Comparison of ENCODE assay signal across 21 cellular contexts in genomic region chr9:133443982-133444381, GRCh38. TPM values are rescaled to one million over a fixed set of nuclear protein-coding genes. Genes with fewer than 3 reads are reported as not detected.
A peak's percentile ranks its signal among the peaks of the same experiment; 100 is the strongest.
DNase-seq lines count a peak whose midpoint lies in the region; FAIRE-seq and TF ChIP-seq lines count a peak whose summit lies in the region.
"Had no signal": no experiment of that assay in that cellular context is flagged by ENCODE, and none has a peak within 500 bp of the region (broad histone marks: within the 10 kb centered on the region; RNA-seq: fewer than 3 reads in every experiment).

No MANE protein-coding gene starts in this region.

- no peak for TF ChIP-seq CTCF in HFFc6 (IDR thresholded peaks at IDR 0.05)
- TF ChIP-seq CTCF in D721Med (IDR thresholded peaks at IDR 0.05; ENCODE audit: insufficient read depth, missing control alignments), result no peak
- no peak for TF ChIP-seq CTCF in H9 (conservative IDR thresholded peaks at IDR 0.05)
- TF ChIP-seq CTCF in GM20000 (IDR thresholded peaks at IDR 0.05; ENCODE audit: extremely low read depth, missing control alignments), result no peak

- H3K4me2 ChIP-seq in H9 (ENCODE audit: insufficient read depth, insufficient read length, low read length), result no peak overlapping the region
- H3K4me2 ChIP-seq: smooth muscle cell had no signal

- FAIRE-seq in D721Med (lab: Jason Lieb, UNC), result no peak

- H2AK5ac ChIP-seq in H9 (ENCODE audit: insufficient read length, low read length), result no peak overlapping the region

- H3K23me2 ChIP-seq in H9 (ENCODE audit: insufficient read length, low read depth, low read length, poor library complexity, severe bottlenecking), result no peaks in the 10 kb centered on the region

- H3K27me3 ChIP-seq in H9 (ENCODE audit: insufficient read depth, low read length), result no peaks in the 10 kb centered on the region

- no peaks in the 10 kb centered on the region for H3K36me3 Mint-ChIP-seq in HFFc6 (ENCODE audit: low read depth)
- H3K36me3 Mint-ChIP-seq in H9 (ENCODE audit: insufficient read depth in 1 of 3, low read depth in 3 of 3), result no peaks in the 10 kb centered on the region; a peak in 1 of 7 replicates
- H3K36me3 Mint-ChIP-seq: type B pancreatic cell had no signal

- H3K9me3 Mint-ChIP-seq in HFFc6 (no peaks in the 10 kb centered on the region), H9 (no peaks in the 10 kb centered on the region)
- H3K9me3 Mint-ChIP-seq: activated CD8-positive, alpha-beta T cell treated with anti-CD3 and anti-CD28 coated beads for 36 hours; activated T-cell treated with anti-CD3 and anti-CD28 coated beads, Interleukin-2, amount 50 U/mL, for 24 hours; type B pancreatic cell had no signal

- H3K9ac ChIP-seq in H9 (ENCODE audit: extremely low read depth, insufficient read length, low read length), result no peak overlapping the region

- H2AFZ ChIP-seq in H9 (ENCODE audit: low read length), result no peak overlapping the region

- no peak overlapping the region for H2BK120ac ChIP-seq in H9 (ENCODE audit: low read depth, low read length, poor library complexity, severe bottlenecking)

- no peak overlapping the region for H2BK20ac ChIP-seq in H9 (ENCODE audit: low read depth, low read length, poor library complexity, severe bottlenecking)

- no peaks in the 10 kb centered on the region for H4K20me1 ChIP-seq in H9 (ENCODE audit: control insufficient read depth, insufficient read depth, insufficient read length)

- peak; percentile 94 for DNase-seq in DMS53 (lab: John Stamatoyannopoulos, UW)
- DNase-seq in HFFc6, result peak; percentile 11
- DNase-seq in NCI-H510A (lab: John Stamatoyannopoulos, UW), result peak; percentile 70
- DNase-seq in hepatic stellate cell (ENCODE audit: low spot score), result peak; percentile 47
- DNase-seq in D721Med (ENCODE audit: insufficient read length, low spot score), result no peak
- no peak for DNase-seq in H9
- DNase-seq in C1 segment of cervical spinal cord (lab: John Stamatoyannopoulos, UW), result no peak
- no peak for DNase-seq in GM20000 (ENCODE audit: low spot score)
- DNase-seq: activated CD4-positive, CD25-positive, alpha-beta regulatory T cell; activated CD8-positive, alpha-beta T cell treated with anti-CD3 and anti-CD28 coated beads for 36 hours; activated naive CD4-positive, alpha-beta T cell; activated T-cell treated with anti-CD3 and anti-CD28 coated beads, Interleukin-2, amount 50 U/mL, for 24 hours; hippocampal formation; lower lobe of right lung; NCI-H1048; NCI-H226; stimulated activated CD4-positive, alpha-beta T cell treated with anti-CD3 and anti-CD28 coated beads, Interleukin-4, amount 100 ng/mL, for 24 hours; T-helper 9 cell had no signal

- WGBS in H9 (ENCODE audit: extremely low coverage, insufficient read length, low lambda C conversion rate), result no CpG with 5 or more reads among the region's 8 CpGs

- H3K27me3 Mint-ChIP-seq in HFFc6 (ENCODE audit: insufficient read depth) (peaks cover 25% of the 10 kb centered on the region), H9 (ENCODE audit: low read depth) (no peaks in the 10 kb centered on the region; the same call in 1 of the 2 replicates)
- H3K27me3 Mint-ChIP-seq: activated CD8-positive, alpha-beta T cell treated with anti-CD3 and anti-CD28 coated beads for 36 hours; activated T-cell treated with anti-CD3 and anti-CD28 coated beads, Interleukin-2, amount 50 U/mL, for 24 hours; type B pancreatic cell had no signal

- H3K56ac ChIP-seq in H9 (ENCODE audit: insufficient read length, low read depth, low read length), result no peak overlapping the region

- no peak overlapping the region for H3K23ac ChIP-seq in H9 (ENCODE audit: insufficient read length, low read depth, low read length)

- H4K5ac ChIP-seq in H9 (ENCODE audit: insufficient read length, low read depth, low read length), result no peak overlapping the region

- no peaks in the 10 kb centered on the region for H3K4me1 Mint-ChIP-seq in HFFc6 (ENCODE audit: low read depth)
- H3K4me1 Mint-ChIP-seq in H9, result no peaks in the 10 kb centered on the region

- H3K79me1 ChIP-seq in H9 (ENCODE audit: insufficient read depth, low read depth, low read length, poor library complexity, severe bottlenecking), result no peaks in the 10 kb centered on the region

- no peaks in the 10 kb centered on the region for H3K4me1 ChIP-seq in H9 (ENCODE audit: insufficient read depth, low read length)
- H3K4me1 ChIP-seq: lower lobe of right lung had no signal

- no peak overlapping the region for H3T11ph ChIP-seq in H9 (ENCODE audit: low read length)

- no peak overlapping the region for H2BK12ac ChIP-seq in H9 (ENCODE audit: insufficient read length, low read depth, low read length)

- no peaks in the 10 kb centered on the region for H3K9me3 ChIP-seq in H9 (ENCODE audit: control insufficient read depth, low read depth, low read length)
- H3K9me3 ChIP-seq: lower lobe of right lung had no signal

- no peak overlapping the region for H3K27ac Mint-ChIP-seq in HFFc6
- no peak overlapping the region for H3K27ac Mint-ChIP-seq in H9
- H3K27ac Mint-ChIP-seq: activated CD8-positive, alpha-beta T cell treated with anti-CD3 and anti-CD28 coated beads for 36 hours; activated T-cell treated with anti-CD3 and anti-CD28 coated beads, Interleukin-2, amount 50 U/mL, for 24 hours; type B pancreatic cell had no signal

- no peak overlapping the region for H3K18ac ChIP-seq in H9 (ENCODE audit: insufficient read length, low read depth, low read length)

- H4K8ac ChIP-seq in H9 (replicated peaks; ENCODE audit: insufficient read length, low read depth, low read length), result no peak overlapping the region

- H3K4me3 Mint-ChIP-seq in HFFc6 (no peak overlapping the region), H9 (no peak overlapping the region)
- H3K4me3 Mint-ChIP-seq: activated CD8-positive, alpha-beta T cell treated with anti-CD3 and anti-CD28 coated beads for 36 hours; activated T-cell treated with anti-CD3 and anti-CD28 coated beads, Interleukin-2, amount 50 U/mL, for 24 hours; type B pancreatic cell had no signal

- H3K14ac ChIP-seq in H9 (ENCODE audit: insufficient read depth, low read length), result no peak overlapping the region; the same call in 1 of the 2 replicates

- H2BK5ac ChIP-seq in H9 (ENCODE audit: insufficient read length, low read length), result no peak overlapping the region

- H3K4ac ChIP-seq in H9 (ENCODE audit: low read depth, low read length), result no peak overlapping the region

- no peak overlapping the region for H2BK15ac ChIP-seq in H9 (ENCODE audit: low read depth, low read length)

- no peak overlapping the region for H4K91ac ChIP-seq in H9 (ENCODE audit: insufficient read length, low read depth, low read length)

- no peaks in the 10 kb centered on the region for H3K79me2 ChIP-seq in H9 (ENCODE audit: insufficient read depth, low read length)

- no peak overlapping the region for H3K27ac ChIP-seq in H9 (ENCODE audit: insufficient read length, low read depth, low read length)
- H3K27ac ChIP-seq: lower lobe of right lung, RWPE1 had no signal

RNA-seq across cellular contexts. Expression of gene CACFD1, which starts 15.8 kb away (rescaled TPM):
- 1 to 10 TPM; 5.0 to 9.1 (median 6.7) TPM for total RNA-seq in HFFc6 (2021; fragmentation: NEBNext Ultra II Directional; extraction: Animal tissue kit (Norgen Biotek cat#: 25700))
- total RNA-seq in H9 (2021), result 20.0 and 20.2 TPM in 2 replicates

RNA-seq across cellular contexts. Expression of gene ADAMTS13, which starts 21.8 kb away (rescaled TPM):
- 1 to 10 TPM in 1 of 6 experiments, under 1 TPM in 5; 0.41 to 1.2 (median 0.74) TPM for total RNA-seq in HFFc6 (2021; fragmentation: NEBNext Ultra II Directional; extraction: Animal tissue kit (Norgen Biotek cat#: 25700))
- total RNA-seq in H9 (2021), result 8.2 and 8.8 TPM in 2 replicates

RNA-seq across cellular contexts. Expression of gene REXO4, which starts 26.2 kb away (rescaled TPM):
- total RNA-seq in HFFc6 (2021; fragmentation: NEBNext Ultra II Directional; extraction: Animal tissue kit (Norgen Biotek cat#: 25700)), result 10 to 100 TPM; 20.4 to 26.3 (median 23.5) TPM
- total RNA-seq in H9 (2021), result 33.6 and 35.2 TPM in 2 replicates

RNA-seq across cellular contexts. Expression of gene SLC2A6, which starts 34.9 kb away (rescaled TPM):
- total RNA-seq in HFFc6 (2021; fragmentation: NEBNext Ultra II Directional; extraction: Animal tissue kit (Norgen Biotek cat#: 25700)), result 10 to 100 TPM in 5 of 6 experiments, 1 to 10 TPM in 1; 9.4 to 12.6 (median 11.3) TPM
- 18.7 and 19.5 TPM in 2 replicates for total RNA-seq in H9 (2021)

Comparison
In these comparisons a context has a peak if more than half of its experiments do, and no peak if none do; other contexts are left out.
1. DNase-seq: peak in DMS53 (single experiment), HFFc6 (single experiment), NCI-H510A (single experiment) and hepatic stellate cell (single experiment); none in D721Med (single experiment), H9 (single experiment), C1 segment of cervical spinal cord (0 of 14) and GM20000 (single experiment).